18 cellular contexts compared by ENCODE assay signal in the genomic region with DNA sequence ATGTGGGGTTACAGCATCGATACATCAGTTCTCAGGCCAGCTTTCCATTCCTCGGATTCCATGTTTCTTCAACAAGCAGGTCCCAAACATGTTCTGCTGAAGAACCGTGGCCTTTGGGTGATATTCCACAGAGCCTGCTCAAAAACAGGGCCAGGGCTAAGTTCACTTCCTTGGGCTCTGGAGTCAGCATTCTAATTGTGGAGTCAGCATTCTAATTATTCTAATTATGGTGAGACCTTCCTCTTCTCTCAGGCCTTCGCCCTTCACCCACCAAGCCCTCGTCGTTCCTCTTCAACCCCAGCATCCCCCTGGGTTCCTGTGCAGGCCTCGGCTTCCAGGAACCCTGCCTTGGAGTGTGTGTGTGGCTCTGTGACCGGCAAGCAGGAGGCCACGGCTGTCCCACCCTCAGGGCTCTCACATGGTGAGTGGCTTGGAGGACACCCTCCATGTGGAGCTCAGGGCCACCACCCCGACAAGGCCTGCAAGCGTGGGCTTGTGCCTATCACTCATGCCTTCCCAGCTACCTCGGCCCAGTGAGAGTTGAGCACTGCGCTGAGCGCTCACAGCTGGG.
DNase-seq lines count a peak whose midpoint lies in the region; ATAC-seq, FAIRE-seq and TF ChIP-seq lines count a peak whose summit lies in the region.
"Had no signal": no experiment of that assay in that cellular context is flagged by ENCODE, and none has a peak within 500 bp of the region (broad histone marks: within the 10 kb centered on the region; RNA-seq: fewer than 3 reads in every experiment).

No MANE protein-coding gene starts in this region.

- H3K27ac Mint-ChIP-seq in neural crest cell (ENCODE audit: unreplicated experiment), result peak overlapping the region; percentile 57
- no peak overlapping the region for H3K27ac Mint-ChIP-seq in stimulated activated effector memory CD8-positive, alpha-beta T cell treated with anti-CD3 and anti-CD28 coated beads, Interleukin-12 subunit alpha, Interleukin-12 subunit beta, amount 100 ng/mL, for 72 hours
- H3K27ac Mint-ChIP-seq: CD4-positive, CD25-positive, alpha-beta regulatory T cell had no signal

- POLR2A ChIA-PET in HEK293 (lab: Yijun Ruan, JAX), result no interaction called here

- H3K27me3 Mint-ChIP-seq in neural crest cell (ENCODE audit: low read depth), result no peaks in the 10 kb centered on the region

- no peaks in the 10 kb centered on the region for H3K36me3 ChIP-seq in HEK293 (ENCODE audit: control insufficient read depth in 2 of 2, insufficient read depth in 1 of 2, low read length in 2 of 2)
- no peaks in the 10 kb centered on the region for H3K36me3 ChIP-seq in kidney (ENCODE audit: control insufficient read depth in 1 of 2, insufficient read depth in 2 of 2, low read length in 2 of 2)
- H3K36me3 ChIP-seq: BLaER1 treated with 17β-estradiol and CSF1 and Interleukin-3, amounts not matched to agents 10 nM and 100 nM had no signal

- no peak for TF ChIP-seq CTCF in HEK293 (tag by site-specific recombination; IDR thresholded peaks at IDR 0.05)
- no peak for TF ChIP-seq CTCF in kidney (IDR thresholded peaks at IDR 0.05; ENCODE audit: borderline replicate concordance, extremely low read depth, insufficient read depth)
- TF ChIP-seq CTCF in neural crest cell (conservative IDR thresholded peaks at IDR 0.05), result no peak

- intact Hi-C loops in kidney (cut with DNase I), result no loop called here

- peak; percentile 24 for ATAC-seq in stimulated activated effector memory CD8-positive, alpha-beta T cell treated with anti-CD3 and anti-CD28 coated beads, Interleukin-12 subunit alpha, Interleukin-12 subunit beta, amount 100 ng/mL, for 72 hours
- ATAC-seq in GM18519 (IDR thresholded peaks at IDR 0.05; ENCODE audit: low FRiP score, unreplicated experiment), result no peak
- ATAC-seq: HCT116 had no signal

- peaks cover 11% of the 10 kb centered on the region for H3K4me1 ChIP-seq in HEK293 (ENCODE audit: control insufficient read depth, insufficient read depth, low read length)
- H3K4me1 ChIP-seq in kidney (ENCODE audit: control insufficient read depth in 1 of 2, insufficient read depth in 1 of 2, low read depth in 1 of 2, low read length in 2 of 2), result peaks cover 8 to 11% of the 10 kb centered on the region in 2 donors

- no peaks in the 10 kb centered on the region for H3K9me3 ChIP-seq in HEK293 (ENCODE audit: control insufficient read depth, insufficient read depth, low read depth, low read length)
- no peaks in the 10 kb centered on the region for H3K9me3 ChIP-seq in kidney (ENCODE audit: control insufficient read depth in 1 of 2, low read length in 2 of 2)
- H3K9me3 ChIP-seq: BLaER1 treated with 17β-estradiol and CSF1 and Interleukin-3, amounts not matched to agents 10 nM and 100 nM had no signal

- CTCF ChIA-PET in HEK293 (lab: Yijun Ruan, JAX), result interaction anchor here (1.1 kb wide), 1 partner anchor 10 kb away, joined by 4 read pairs; no protein-coding TSS in a partner anchor

- H3K9ac ChIP-seq in kidney (ENCODE audit: low read length in 2 of 2), result no peak overlapping the region

- H3K36me3 Mint-ChIP-seq in neural crest cell (ENCODE audit: low read depth), result no peaks in the 10 kb centered on the region
- no peaks in the 10 kb centered on the region for H3K36me3 Mint-ChIP-seq in stimulated activated effector memory CD8-positive, alpha-beta T cell treated with anti-CD3 and anti-CD28 coated beads, Interleukin-12 subunit alpha, Interleukin-12 subunit beta, amount 100 ng/mL, for 72 hours
- H3K36me3 Mint-ChIP-seq: CD4-positive, CD25-positive, alpha-beta regulatory T cell had no signal

- H3K27ac ChIP-seq in HEK293 (ENCODE audit: extremely low read depth, low read depth, low read length), result no peak overlapping the region
- peak overlapping the region; percentile 68 to 80 for H3K27ac ChIP-seq in kidney (ENCODE audit: low read depth in 2 of 2, low read length in 2 of 2)
- H3K27ac ChIP-seq: HL-60 had no signal

- no peak overlapping the region for H3K4me3 ChIP-seq in HEK293 (ENCODE audit: low read depth, low read length)
- no peak overlapping the region for H3K4me3 ChIP-seq in kidney (ENCODE audit: low read length in 2 of 2)
- H3K4me3 ChIP-seq: BLaER1 treated with 17β-estradiol and CSF1 and Interleukin-3, amounts not matched to agents 10 nM and 100 nM had no signal

- DNase-seq in kidney (no peak), neural crest cell (ENCODE audit: low read depth, low spot score) (no peak), EL (no peak)
- no peak for DNase-seq in stimulated activated effector memory CD8-positive, alpha-beta T cell treated with anti-CD3 and anti-CD28 coated beads, Interleukin-12 subunit alpha, Interleukin-12 subunit beta, amount 100 ng/mL, for 72 hours (ENCODE audit: low spot score in 2 of 2)
- DNase-seq in effector CD8-positive, alpha-beta T cell (lab: John Stamatoyannopoulos, UW), result no peak
- DNase-seq: ACHN; CD4-positive, CD25-positive, alpha-beta regulatory T cell; DMS 273 treated with DMSO at 0.1 percent for 48 hours; DMS79; KBM-7 had no signal

- FAIRE-seq in kidney (lab: Jason Lieb, UNC), result no peak
- FAIRE-seq: G401.6, GM12891, GM19239 had no signal

- H3K4me1 Mint-ChIP-seq in neural crest cell, result peaks cover 38% of the 10 kb centered on the region
- H3K4me1 Mint-ChIP-seq in stimulated activated effector memory CD8-positive, alpha-beta T cell treated with anti-CD3 and anti-CD28 coated beads, Interleukin-12 subunit alpha, Interleukin-12 subunit beta, amount 100 ng/mL, for 72 hours, result no peaks in the 10 kb centered on the region
- H3K4me1 Mint-ChIP-seq: CD4-positive, CD25-positive, alpha-beta regulatory T cell had no signal

- H3K4me3 Mint-ChIP-seq in neural crest cell, result no peak overlapping the region
- no peak overlapping the region for H3K4me3 Mint-ChIP-seq in stimulated activated effector memory CD8-positive, alpha-beta T cell treated with anti-CD3 and anti-CD28 coated beads, Interleukin-12 subunit alpha, Interleukin-12 subunit beta, amount 100 ng/mL, for 72 hours

- no peaks in the 10 kb centered on the region for H3K9me3 Mint-ChIP-seq in neural crest cell
- no peaks in the 10 kb centered on the region for H3K9me3 Mint-ChIP-seq in stimulated activated effector memory CD8-positive, alpha-beta T cell treated with anti-CD3 and anti-CD28 coated beads, Interleukin-12 subunit alpha, Interleukin-12 subunit beta, amount 100 ng/mL, for 72 hours
- H3K9me3 Mint-ChIP-seq: CD4-positive, CD25-positive, alpha-beta regulatory T cell had no signal

TF ChIP-seq in HEK293, 187 proteins besides CTCF, POLR2A, EP300 and RAD21:
- TF ChIP-seq IKZF3 (tag by site-specific recombination; IDR thresholded peaks at IDR 0.05), result no peak
- 0 out of 2 replicates have a peak, but pooled peaks have one; percentile 22 for TF ChIP-seq ZIC2 (tag by site-specific recombination; IDR thresholded peaks at IDR 0.05)
- TF ChIP-seq ZNF785 (tag by site-specific recombination; IDR thresholded peaks at IDR 0.05), result no peak
